In the genomic region with DNA sequence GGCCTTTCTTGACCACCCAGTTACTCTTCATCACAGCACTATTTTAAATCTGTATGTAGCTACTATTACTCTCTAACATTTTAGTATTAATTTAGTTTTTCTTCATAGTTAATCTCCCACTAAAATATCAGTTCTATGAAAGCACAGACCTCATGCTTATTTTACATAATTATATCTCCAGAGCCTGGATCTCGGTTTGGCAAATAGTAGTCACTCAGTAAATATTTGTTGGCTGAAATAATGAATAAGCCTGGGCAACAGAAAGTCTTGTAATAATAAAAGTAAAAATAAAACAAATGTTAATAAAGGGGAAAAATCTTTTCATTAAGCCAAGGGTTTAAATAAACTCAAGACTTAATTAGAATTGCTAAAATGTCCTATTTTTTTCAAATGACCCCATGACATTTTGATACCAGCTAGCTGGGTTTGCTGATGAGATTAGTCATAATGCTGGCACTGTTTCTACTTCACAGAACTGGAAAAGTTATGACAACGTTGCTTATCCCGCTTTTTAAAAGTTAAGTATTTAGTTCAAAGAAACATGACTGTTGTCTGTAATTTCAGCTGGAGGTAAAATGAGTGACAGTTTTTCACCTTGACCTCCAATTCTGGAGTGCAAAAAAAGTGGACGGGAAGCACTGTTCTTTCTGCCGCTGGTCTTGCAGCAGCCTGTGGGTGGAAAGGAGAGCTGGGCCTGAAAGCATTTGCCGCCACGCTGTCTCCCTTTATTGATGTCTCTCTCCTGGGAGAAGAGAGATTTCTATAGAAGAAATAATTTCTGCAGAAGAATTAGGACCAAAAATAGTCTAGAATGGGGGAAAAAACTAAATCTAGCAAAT, we compare ENCODE assay signal across 18 cellular contexts.
DNase-seq lines count a peak whose midpoint lies in the region; ATAC-seq and TF ChIP-seq lines count a peak whose summit lies in the region.
"Had no signal": no experiment of that assay in that cellular context is flagged by ENCODE, and none has a peak within 500 bp of the region (broad histone marks: within the 10 kb centered on the region; RNA-seq: fewer than 3 reads in every experiment).

No MANE protein-coding gene starts in this region.

- POLR2A ChIA-PET in activated CD8-positive, alpha-beta T cell treated with anti-CD3 and anti-CD28 coated beads, Interleukin-2, amount 10 ng/mL, durations not matched to agents 7 days and 5 days (lab: Charles Lee): no interaction called here

- H3K36me3 ChIP-seq in right lobe of liver: no peaks in the 10 kb centered on the region
- H3K36me3 ChIP-seq: right atrium auricular region had no signal

- ATAC-seq in right lobe of liver (peak; percentile 33 to 68 (median 52)), GM18861 (IDR thresholded peaks at IDR 0.05; ENCODE audit: unreplicated experiment) (no peak), HG02852 (IDR thresholded peaks at IDR 0.05; ENCODE audit: unreplicated experiment) (no peak)
- no peak for ATAC-seq in activated CD8-positive, alpha-beta T cell treated with anti-CD3 and anti-CD28 coated beads, Interleukin-2, amount 10 ng/mL, durations not matched to agents 7 days and 5 days

- H3K4me1 Mint-ChIP-seq in endothelial cell (ENCODE audit: unreplicated experiment) (peaks cover 22% of the 10 kb centered on the region), type B pancreatic cell (ENCODE audit: unreplicated experiment) (peaks cover 21% of the 10 kb centered on the region)
- peaks cover 12% of the 10 kb centered on the region for H3K4me1 Mint-ChIP-seq in activated CD8-positive, alpha-beta T cell treated with anti-CD3 and anti-CD28 coated beads, Interleukin-2, amount 10 ng/mL, durations not matched to agents 7 days and 5 days (ENCODE audit: low read depth)

- TF ChIP-seq POLR2A in right lobe of liver (IDR thresholded peaks at IDR 0.05): no peak

- no peak overlapping the region for H3K4me3 Mint-ChIP-seq in endothelial cell (ENCODE audit: unreplicated experiment)
- no peak overlapping the region for H3K4me3 Mint-ChIP-seq in type B pancreatic cell
- no peak overlapping the region for H3K4me3 Mint-ChIP-seq in activated CD8-positive, alpha-beta T cell treated with anti-CD3 and anti-CD28 coated beads, Interleukin-2, amount 10 ng/mL, durations not matched to agents 7 days and 5 days
- H3K4me3 Mint-ChIP-seq: H9; stimulated activated naive CD8-positive, alpha-beta T cell treated with anti-CD3 and anti-CD28 coated beads, Interleukin-15, Interleukin-2, amounts not matched to agents 100 ng/mL and 50 ng/mL, for 24 hours had no signal

- DNase-seq in SIG-M5 treated with dmso at 0.1 percent for 504 hours (lab: John Stamatoyannopoulos, UW; ENCODE audit: unreplicated experiment) (peak; percentile 17), SIG-M5 (lab: John Stamatoyannopoulos, UW) (no peak), endothelial cell (ENCODE audit: low spot score) (no peak), right lobe of liver (no peak), type B pancreatic cell (ENCODE audit: extremely low spot score, unreplicated experiment) (no peak)
- DNase-seq in activated CD8-positive, alpha-beta T cell treated with anti-CD3 and anti-CD28 coated beads, Interleukin-2, amount 10 ng/mL, durations not matched to agents 7 days and 5 days: no peak
- DNase-seq: 8988T; activated CD4-positive, alpha-beta T cell treated with anti-CD3 and anti-CD28 coated beads, Interleukin-2, amount 50 U/mL, for 1 hour; amniotic stem cell; H9; naive thymus-derived CD4-positive, alpha-beta T cell; NCI-H187 treated with DMSO at 0.1 percent for 48 hours; NCI-H69 had no signal

- 23% methylated on average over 7 of the region's 7 CpGs for WGBS in right lobe of liver (ENCODE audit: insufficient coverage, low coverage, low lambda C conversion rate, missing lambda C conversion rate)

- H3K27me3 Mint-ChIP-seq in endothelial cell (ENCODE audit: unreplicated experiment) (peaks cover 7% of the 10 kb centered on the region), type B pancreatic cell (no peaks in the 10 kb centered on the region)
- H3K27me3 Mint-ChIP-seq in activated CD8-positive, alpha-beta T cell treated with anti-CD3 and anti-CD28 coated beads, Interleukin-2, amount 10 ng/mL, durations not matched to agents 7 days and 5 days (ENCODE audit: low read depth): no peaks in the 10 kb centered on the region

- H3K36me3 Mint-ChIP-seq in endothelial cell (ENCODE audit: low read depth, unreplicated experiment): no peaks in the 10 kb centered on the region
- H3K36me3 Mint-ChIP-seq in type B pancreatic cell: no peaks in the 10 kb centered on the region
- no peaks in the 10 kb centered on the region for H3K36me3 Mint-ChIP-seq in activated CD8-positive, alpha-beta T cell treated with anti-CD3 and anti-CD28 coated beads, Interleukin-2, amount 10 ng/mL, durations not matched to agents 7 days and 5 days (ENCODE audit: low read depth)
- H3K36me3 Mint-ChIP-seq: naive thymus-derived CD4-positive, alpha-beta T cell had no signal

- CTCF ChIA-PET in activated CD8-positive, alpha-beta T cell treated with anti-CD3 and anti-CD28 coated beads, Interleukin-2, amount 10 ng/mL, durations not matched to agents 7 days and 5 days (lab: Charles Lee): no interaction called here

- TF ChIP-seq CTCF in endothelial cell (IDR thresholded peaks at IDR 0.05; ENCODE audit: unreplicated experiment): no peak
- TF ChIP-seq CTCF in right lobe of liver (IDR thresholded peaks at IDR 0.05): no peak
- TF ChIP-seq CTCF in type B pancreatic cell (conservative IDR thresholded peaks at IDR 0.05): no peak

- no peaks in the 10 kb centered on the region for H3K27me3 ChIP-seq in right lobe of liver
- H3K27me3 ChIP-seq: right atrium auricular region had no signal

- H3K4me1 ChIP-seq in right lobe of liver: peaks cover 0 to 23% (median 9%) of the 10 kb centered on the region in 4 donors

- H3K9me3 Mint-ChIP-seq in endothelial cell (ENCODE audit: unreplicated experiment) (no peaks in the 10 kb centered on the region), type B pancreatic cell (no peaks in the 10 kb centered on the region)
- no peaks in the 10 kb centered on the region for H3K9me3 Mint-ChIP-seq in activated CD8-positive, alpha-beta T cell treated with anti-CD3 and anti-CD28 coated beads, Interleukin-2, amount 10 ng/mL, durations not matched to agents 7 days and 5 days (ENCODE audit: insufficient read depth)
- H3K9me3 Mint-ChIP-seq: H9; naive thymus-derived CD4-positive, alpha-beta T cell; stimulated activated naive CD8-positive, alpha-beta T cell treated with anti-CD3 and anti-CD28 coated beads, Interleukin-15, Interleukin-2, amounts not matched to agents 100 ng/mL and 50 ng/mL, for 24 hours had no signal

- H3K9me3 ChIP-seq in right lobe of liver: no peaks in the 10 kb centered on the region
- H3K9me3 ChIP-seq: right atrium auricular region had no signal

- peak overlapping the region; percentile 61 to 84 (median 75) for H3K27ac ChIP-seq in right lobe of liver
- H3K27ac ChIP-seq: right atrium auricular region, RWPE1 had no signal

- H3K27ac Mint-ChIP-seq in endothelial cell (ENCODE audit: unreplicated experiment) (peak overlapping the region; percentile 55), type B pancreatic cell (peak overlapping the region; percentile 72)
- H3K27ac Mint-ChIP-seq in activated CD8-positive, alpha-beta T cell treated with anti-CD3 and anti-CD28 coated beads, Interleukin-2, amount 10 ng/mL, durations not matched to agents 7 days and 5 days: no peak overlapping the region
- H3K27ac Mint-ChIP-seq: naive thymus-derived CD4-positive, alpha-beta T cell; stimulated activated naive CD8-positive, alpha-beta T cell treated with anti-CD3 and anti-CD28 coated beads, Interleukin-15, Interleukin-2, amounts not matched to agents 100 ng/mL and 50 ng/mL, for 24 hours had no signal

- H3K4me3 ChIP-seq in right lobe of liver: no peak overlapping the region
- H3K4me3 ChIP-seq: right atrium auricular region had no signal

- intact Hi-C loops in right lobe of liver (cut with DNase I): no loop called here

Comparison
In these comparisons a context has a peak if more than half of its experiments do, and no peak if none do; other contexts are left out.
1. ATAC-seq: peak in right lobe of liver (4 of 4); none in GM18861 (single experiment), HG02852 (single experiment) and activated CD8-positive, alpha-beta T cell treated with anti-CD3 and anti-CD28 coated beads, Interleukin-2, amount 10 ng/mL, durations not matched to agents 7 days and 5 days (single experiment).